In the genomic region with DNA sequence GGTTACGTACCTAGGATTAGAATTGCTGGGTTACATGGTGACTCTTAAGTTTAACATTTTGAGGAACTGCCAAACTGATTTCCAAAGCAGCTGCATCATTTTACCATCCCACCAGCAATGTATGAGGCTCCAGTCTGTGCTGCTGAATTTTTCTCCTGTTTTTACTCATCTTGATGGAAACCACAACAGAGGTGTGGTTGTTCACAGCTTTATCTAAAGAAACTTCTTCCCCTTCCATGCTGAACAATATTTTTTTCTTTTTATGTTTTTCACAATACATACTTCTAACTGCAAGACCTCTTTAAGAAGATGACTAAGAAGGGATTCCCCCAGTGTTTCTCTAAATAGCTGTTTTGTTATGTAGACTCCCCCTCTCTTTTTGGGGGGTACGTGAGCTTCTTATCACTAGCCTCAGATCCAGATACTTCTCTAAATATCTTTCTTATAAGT, we compare ENCODE assay signal across 8 cellular contexts. TPM values are rescaled to one million over a fixed set of nuclear protein-coding genes. Genes with fewer than 3 reads are reported as not detected.
DNase-seq lines count a peak whose midpoint lies in the region; ATAC-seq and TF ChIP-seq lines count a peak whose summit lies in the region.

No MANE protein-coding gene starts in this region.

- no peak for TF ChIP-seq CTCF in GM20000 (IDR thresholded peaks at IDR 0.05; ENCODE audit: extremely low read depth, missing control alignments)

- H3K27ac Mint-ChIP-seq in CD4-positive, CD25-positive, alpha-beta regulatory T cell = peak overlapping the region; percentile 20 to 91 (median 60)

- peaks cover 6 to 28% (median 17%) of the 10 kb centered on the region in 4 donors for H3K4me1 Mint-ChIP-seq in CD4-positive, CD25-positive, alpha-beta regulatory T cell

- H3K9me3 ChIP-seq in CD4-positive, CD25-positive, alpha-beta regulatory T cell (ENCODE audit: control insufficient read depth in 2 of 2, low read length in 2 of 2) = no peaks in the 10 kb centered on the region

- H3K36me3 Mint-ChIP-seq in CD4-positive, CD25-positive, alpha-beta regulatory T cell = peaks cover 43% of the 10 kb centered on the region

- ATAC-seq in CD4-positive, CD25-positive, alpha-beta regulatory T cell (ENCODE audit: low read depth in 2 of 2) = no peak
- ATAC-seq in GM19324 (IDR thresholded peaks at IDR 0.05; ENCODE audit: low FRiP score, unreplicated experiment) = no peak

- H3K4me3 Mint-ChIP-seq in CD4-positive, CD25-positive, alpha-beta regulatory T cell = no peak overlapping the region

- no peak overlapping the region for H3K4me3 ChIP-seq in CD4-positive, CD25-positive, alpha-beta regulatory T cell (ENCODE audit: low read depth, low read length)

- no peaks in the 10 kb centered on the region for H3K27me3 Mint-ChIP-seq in CD4-positive, CD25-positive, alpha-beta regulatory T cell

- H3K9me3 Mint-ChIP-seq in CD4-positive, CD25-positive, alpha-beta regulatory T cell = no peaks in the 10 kb centered on the region

- H3K36me3 ChIP-seq in CD4-positive, CD25-positive, alpha-beta regulatory T cell (ENCODE audit: control insufficient read depth, insufficient read depth, low read length) = peaks cover 60% of the 10 kb centered on the region

- peak in 1 of 3 donors; percentile 32 for DNase-seq in CD4-positive, CD25-positive, alpha-beta regulatory T cell
- DNase-seq in GM20000 (ENCODE audit: low spot score) (peak; percentile 41), MV-4-11 (lab: John Stamatoyannopoulos, UW) (peak; percentile 76), fibroblast of peridontal ligament (ENCODE audit: extremely low read depth) (peak; percentile 75), HPDE6-E6E7 (ENCODE audit: extremely low spot score) (no peak), NCI-H2196 treated with DMSO at 0.1 percent for 48 hours (lab: John Stamatoyannopoulos, UW; ENCODE audit: unreplicated experiment) (no peak), GM19238 (ENCODE audit: insufficient read length, low spot score) (no peak)

- no peaks in the 10 kb centered on the region for H3K4me1 ChIP-seq in CD4-positive, CD25-positive, alpha-beta regulatory T cell (ENCODE audit: control insufficient read depth, insufficient read depth, low read length, poor library complexity, severe bottlenecking)

- H3K27me3 ChIP-seq in CD4-positive, CD25-positive, alpha-beta regulatory T cell (ENCODE audit: control insufficient read depth, insufficient read depth, low read length) = no peaks in the 10 kb centered on the region

- no peak overlapping the region for H3K27ac ChIP-seq in CD4-positive, CD25-positive, alpha-beta regulatory T cell (ENCODE audit: insufficient read depth, low read length, poor library complexity, severe bottlenecking)

RNA-seq across cellular contexts. Expression of a gene that starts 24.0 kb away (rescaled TPM):
- 17.0 TPM for total RNA-seq in CD4-positive, CD25-positive, alpha-beta regulatory T cell
- polyA plus RNA-seq in CD4-positive, CD25-positive, alpha-beta regulatory T cell = 1 to 10 TPM; 4.3 to 6.7 (median 6.1) TPM

RNA-seq across cellular contexts. Expression of a gene that starts 47.7 kb away (rescaled TPM):
- total RNA-seq in CD4-positive, CD25-positive, alpha-beta regulatory T cell = 0.64 TPM
- polyA plus RNA-seq in CD4-positive, CD25-positive, alpha-beta regulatory T cell = 1 to 10 TPM in 2 of 4 donors, under 1 TPM in 2; 0.60 to 1.5 (median 0.98) TPM

Comparison
In these comparisons a context has a peak if more than half of its experiments do, and no peak if none do; other contexts are left out.
1. DNase-seq: peak in GM20000 (single experiment), MV-4-11 (single experiment) and fibroblast of peridontal ligament (single experiment); none in HPDE6-E6E7 (single experiment), NCI-H2196 treated with DMSO at 0.1 percent for 48 hours (single experiment) and GM19238 (single experiment).